8 cellular contexts compared by ENCODE assay signal in genomic region chrX:136146614-136147319, GRCh38. TPM values are rescaled to one million over a fixed set of nuclear protein-coding genes. Genes with fewer than 3 reads are reported as not detected.
DNase-seq lines count a peak whose midpoint lies in the region; ATAC-seq and TF ChIP-seq lines count a peak whose summit lies in the region.

No MANE protein-coding gene starts in this region.

- intact Hi-C loops in activated CD4-positive, alpha-beta T cell treated with anti-CD3 and anti-CD28 coated beads for 36 hours (cut with DNase I, micrococcal nuclease) = loop anchor here (1.0 to 10.0 kb wide), 5 partner anchors 16 to 622 kb away; partner anchors contain the start of genes HTATSF1 (in 1 of the 2), INTS6L (in 1 of the 2), MAP7D3 (in 1 of the 2) and SLC9A6 (in 1 of the 2)
- intact Hi-C loops in vagina (cut with DNase I) = no loop called here

- POLR2A ChIA-PET in activated CD4-positive, alpha-beta T cell treated with anti-CD3 and anti-CD28 coated beads for 36 hours (lab: Charles Lee) = no interaction called here
- POLR2A ChIA-PET in naive thymus-derived CD8-positive, alpha-beta T cell (lab: Charles Lee) = no interaction called here

- H3K9me3 ChIP-seq in endodermal cell (ENCODE audit: control insufficient read depth, low read length) = no peaks in the 10 kb centered on the region
- no peaks in the 10 kb centered on the region for H3K9me3 ChIP-seq in vagina

- H3K36me3 Mint-ChIP-seq in activated CD4-positive, alpha-beta T cell treated with anti-CD3 and anti-CD28 coated beads for 36 hours (ENCODE audit: low read depth) = no peaks in the 10 kb centered on the region
- no peaks in the 10 kb centered on the region for H3K36me3 Mint-ChIP-seq in endodermal cell (ENCODE audit: low read depth)
- no peaks in the 10 kb centered on the region for H3K36me3 Mint-ChIP-seq in naive thymus-derived CD8-positive, alpha-beta T cell

- H3K4me3 Mint-ChIP-seq in activated CD4-positive, alpha-beta T cell treated with anti-CD3 and anti-CD28 coated beads for 36 hours = peak overlapping the region; percentile 80
- H3K4me3 Mint-ChIP-seq in endodermal cell = peak overlapping the region; percentile 58
- peak overlapping the region; percentile 79 to 91 (median 86) for H3K4me3 Mint-ChIP-seq in naive thymus-derived CD8-positive, alpha-beta T cell

- H3K4me1 ChIP-seq in endodermal cell (ENCODE audit: control insufficient read depth, insufficient read depth, low read length) (no peaks in the 10 kb centered on the region), vagina (no peaks in the 10 kb centered on the region)

- H3K27ac ChIP-seq in endodermal cell (ENCODE audit: low read depth, low read length) (no peak overlapping the region), vagina (peak overlapping the region; percentile 77)

- H3K9ac ChIP-seq in endodermal cell (ENCODE audit: extremely low read depth, low read length, poor library complexity, severe bottlenecking) = no peak overlapping the region

- H3K9me3 Mint-ChIP-seq in activated CD4-positive, alpha-beta T cell treated with anti-CD3 and anti-CD28 coated beads for 36 hours (ENCODE audit: low read depth) = peaks cover 4% of the 10 kb centered on the region
- peaks cover 56% of the 10 kb centered on the region for H3K9me3 Mint-ChIP-seq in endodermal cell
- H3K9me3 Mint-ChIP-seq in naive thymus-derived CD8-positive, alpha-beta T cell = no peaks in the 10 kb centered on the region

- peaks cover 29% of the 10 kb centered on the region for H3K27me3 ChIP-seq in endodermal cell (ENCODE audit: control insufficient read depth, insufficient read depth, low read length, poor library complexity, severe bottlenecking)
- H3K27me3 ChIP-seq in vagina = no peaks in the 10 kb centered on the region

- H3K36me3 ChIP-seq in endodermal cell (ENCODE audit: control insufficient read depth, insufficient read depth, low read length) (no peaks in the 10 kb centered on the region), vagina (no peaks in the 10 kb centered on the region)

- H3K27ac Mint-ChIP-seq in activated CD4-positive, alpha-beta T cell treated with anti-CD3 and anti-CD28 coated beads for 36 hours = peak overlapping the region; percentile 74
- H3K27ac Mint-ChIP-seq in endodermal cell = no peak overlapping the region
- peak overlapping the region in 9 of 10 donors; percentile 71 to 95 (median 90) for H3K27ac Mint-ChIP-seq in naive thymus-derived CD8-positive, alpha-beta T cell

- CTCF ChIA-PET in activated CD4-positive, alpha-beta T cell treated with anti-CD3 and anti-CD28 coated beads for 36 hours (lab: Charles Lee) = no interaction called here

- H3K4me3 ChIP-seq in endodermal cell (ENCODE audit: low read length) (peak overlapping the region; percentile 73), vagina (peak overlapping the region; percentile 62 to 69)

- ATAC-seq in activated CD4-positive, alpha-beta T cell treated with anti-CD3 and anti-CD28 coated beads for 36 hours = peak; percentile 56
- ATAC-seq in naive thymus-derived CD8-positive, alpha-beta T cell = peak; percentile 57 to 64
- no peak for ATAC-seq in GM21717 (IDR thresholded peaks at IDR 0.05; ENCODE audit: unreplicated experiment)

- peaks cover 32% of the 10 kb centered on the region for H3K4me1 Mint-ChIP-seq in activated CD4-positive, alpha-beta T cell treated with anti-CD3 and anti-CD28 coated beads for 36 hours
- H3K4me1 Mint-ChIP-seq in endodermal cell = no peaks in the 10 kb centered on the region
- peaks cover 13 to 35% (median 25%) of the 10 kb centered on the region in 4 donors for H3K4me1 Mint-ChIP-seq in naive thymus-derived CD8-positive, alpha-beta T cell

- DNase-seq in activated CD4-positive, alpha-beta T cell treated with anti-CD3 and anti-CD28 coated beads for 36 hours = peak; percentile 51
- DNase-seq in activated CD4-positive, alpha-beta T cell treated with anti-CD3 and anti-CD28 coated beads for 1 hour = no peak
- DNase-seq in activated CD4-positive, alpha-beta T cell treated with anti-CD3 and anti-CD28 coated beads, Interleukin-2, amount 50 U/mL, for 1 hour = peak; percentile 16
- DNase-seq in endodermal cell (peak; percentile 57), vagina (ENCODE audit: extremely low spot score in 2 of 2) (no peak), cerebellar nuclear complex (lab: John Stamatoyannopoulos, UW) (no peak)
- DNase-seq in naive thymus-derived CD8-positive, alpha-beta T cell = peak in 5 of 10 donors; percentile 2 to 33 (median 21)

- WGBS in endodermal cell (ENCODE audit: insufficient coverage in 1 of 2, insufficient read length in 1 of 2), 2 experiments = 2 to 7% methylated on average over 3 to 60 of the region's 60 CpGs

- TF ChIP-seq POLR2A in vagina (IDR thresholded peaks at IDR 0.05) = peak in 1 of 2 donors; percentile 26

- no peaks in the 10 kb centered on the region for H3K27me3 Mint-ChIP-seq in activated CD4-positive, alpha-beta T cell treated with anti-CD3 and anti-CD28 coated beads for 36 hours
- H3K27me3 Mint-ChIP-seq in endodermal cell (ENCODE audit: insufficient read depth) = peaks cover 47% of the 10 kb centered on the region
- peaks cover 0 to 2% (median 0%) of the 10 kb centered on the region in 5 donors for H3K27me3 Mint-ChIP-seq in naive thymus-derived CD8-positive, alpha-beta T cell

- TF ChIP-seq CTCF in endodermal cell (conservative IDR thresholded peaks at IDR 0.05) = no peak
- TF ChIP-seq CTCF in vagina (IDR thresholded peaks at IDR 0.05) = no peak

RNA-seq across cellular contexts. Expression of gene FHL1, which starts 0.6 kb away (rescaled TPM):
- total RNA-seq in activated CD4-positive, alpha-beta T cell treated with anti-CD3 and anti-CD28 coated beads for 36 hours = 10 to 100 TPM; 19.3 to 19.8 TPM
- total RNA-seq in endodermal cell (10 to 100 TPM in 1 of 2 donors, 1 to 10 TPM in 1; 3.7 to 19.3 TPM), vagina (337 TPM)
- 67.3 TPM for polyA plus RNA-seq in endodermal cell (2013, experiment 1 of 2)
- 62.2 TPM for polyA plus RNA-seq in endodermal cell (2013, experiment 2 of 2)
- 10 to 100 TPM; 10.8 to 12.8 TPM for total RNA-seq in naive thymus-derived CD8-positive, alpha-beta T cell
- 10 to 100 TPM; 14.9 to 16.6 (median 16.5) TPM for polyA plus RNA-seq in naive thymus-derived CD8-positive, alpha-beta T cell

Comparison
In these comparisons a context has a peak if more than half of its experiments do, and no peak if none do; other contexts are left out.
1. DNase-seq: peak in activated CD4-positive, alpha-beta T cell treated with anti-CD3 and anti-CD28 coated beads for 36 hours (single experiment), activated CD4-positive, alpha-beta T cell treated with anti-CD3 and anti-CD28 coated beads, Interleukin-2, amount 50 U/mL, for 1 hour (single experiment) and endodermal cell (single experiment); none in activated CD4-positive, alpha-beta T cell treated with anti-CD3 and anti-CD28 coated beads for 1 hour (single experiment), vagina (0 of 2) and cerebellar nuclear complex (0 of 2).
2. RNA of gene FHL1, which starts 0.6 kb away (total RNA-seq): 337 TPM in vagina (single experiment); 19.3 to 19.8 TPM in activated CD4-positive, alpha-beta T cell treated with anti-CD3 and anti-CD28 coated beads for 36 hours, 3.7 to 19.3 TPM in endodermal cell and 10.8 to 12.8 TPM in naive thymus-derived CD8-positive, alpha-beta T cell; every median in the first group is over 10 times any median in the second.
3. Peak in every context shown above with its lines, with median percentiles within 50 percentile points of each other: H3K4me3 Mint-ChIP-seq.